ENCODE assay signal across 1 cellular context in genomic region chr4:158722917-158723793, GRCh38.
TF ChIP-seq lines count a peak whose summit lies in the region.

PPID (minus strand) TSS chr4:158723396; CDS start chr4:158723288, 108 bp downstream.

TF ChIP-seq in GM12878, 131 proteins besides CTCF, POLR2A, EP300 and RAD21 (continued from another document):
- TF ChIP-seq NKRF (conservative IDR thresholded peaks at IDR 0.05): peak; percentile 97
- TF ChIP-seq CBFB (IDR thresholded peaks at IDR 0.05; ENCODE audit: low read depth): 0 out of 2 replicates have a peak, but pooled peaks have one; percentile 37
- peak; percentile 5; the same call in 1 of the 2 replicates for TF ChIP-seq SMC3 (IDR thresholded peaks at IDR 0.05; ENCODE audit: borderline replicate concordance, low read length)
- 0 out of 2 replicates have a peak, but pooled peaks have one; percentile 55 for TF ChIP-seq POLR2AphosphoS2 (IDR thresholded peaks at IDR 0.05; ENCODE audit: low read depth, low read length)
- TF ChIP-seq NR2C2 (IDR thresholded peaks at IDR 0.05; ENCODE audit: borderline replicate concordance, control insufficient read depth, insufficient read length, low read depth): no peak
- no peak for TF ChIP-seq KDM1A (IDR thresholded peaks at IDR 0.05; ENCODE audit: borderline replicate concordance)
- TF ChIP-seq USF2 (IDR thresholded peaks at IDR 0.05; ENCODE audit: borderline replicate concordance, low read depth, low read length): no peak
- no peak for TF ChIP-seq IRF3 (IDR thresholded peaks at IDR 0.05)
- no peak for TF ChIP-seq MEF2A (IDR thresholded peaks at IDR 0.05; ENCODE audit: insufficient read depth, low read depth, low read length)
- TF ChIP-seq ESRRA (IDR thresholded peaks at IDR 0.05; ENCODE audit: low read length): no peak
- 0 out of 2 replicates have a peak, but pooled peaks have one; percentile 19 for TF ChIP-seq RCOR1 (conservative IDR thresholded peaks at IDR 0.05; ENCODE audit: low read depth, low read length)
- peak; percentile 73; a peak in 3 of 4 replicates for TF ChIP-seq IKZF2 (IDR thresholded peaks at IDR 0.05)
- TF ChIP-seq MLLT1 (IDR thresholded peaks at IDR 0.05): peak; percentile 58; the same call in 1 of the 2 replicates
- TF ChIP-seq E4F1 (IDR thresholded peaks at IDR 0.05; ENCODE audit: borderline replicate concordance, partially characterized antibody): peak; percentile 56
- peak; percentile 40; the same call in 1 of the 2 replicates for TF ChIP-seq HCFC1 (IDR thresholded peaks at IDR 0.05; ENCODE audit: low read length)
- TF ChIP-seq MEF2B (IDR thresholded peaks at IDR 0.05; ENCODE audit: partially characterized antibody, poor library complexity, severe bottlenecking): no peak
- peak; percentile 91 for TF ChIP-seq HSF1 (IDR thresholded peaks at IDR 0.05; ENCODE audit: low read depth, low read length)
- peak; percentile 96 for TF ChIP-seq GABPA (IDR thresholded peaks at IDR 0.05; ENCODE audit: low read depth)
- TF ChIP-seq TCF12 (IDR thresholded peaks at IDR 0.05; ENCODE audit: low read depth, low read length): peak; percentile 75
- peak; percentile 79 for TF ChIP-seq ZNF687 (IDR thresholded peaks at IDR 0.05)
- peak; percentile 76 for TF ChIP-seq YY1 (IDR thresholded peaks at IDR 0.05; ENCODE audit: low read depth, low read length)
- no peak for TF ChIP-seq NFXL1 (IDR thresholded peaks at IDR 0.05; ENCODE audit: borderline replicate concordance)
TF ChIP-seq in GM12878: peak in this region for 52.
